In the genomic region with DNA sequence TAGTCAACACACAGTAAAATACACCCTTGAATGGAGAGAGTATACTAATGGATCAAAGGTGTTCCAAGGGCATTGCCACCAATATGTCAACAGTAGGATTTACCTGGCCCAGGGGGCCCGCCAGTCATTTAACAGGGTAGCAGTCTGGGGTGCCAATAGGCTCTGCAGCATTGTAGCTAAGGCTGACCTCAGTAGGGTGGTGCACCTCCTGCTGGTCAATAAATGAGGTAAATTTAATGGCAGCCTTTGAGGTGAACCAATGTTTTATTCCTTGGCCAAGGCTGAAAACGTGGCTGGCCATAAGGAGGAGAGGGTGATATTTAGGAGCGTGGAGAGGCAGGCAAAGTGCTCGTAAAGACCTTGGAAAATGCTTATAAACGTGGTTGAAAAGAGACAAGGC, we compare ENCODE assay signal across 11 cellular contexts.
DNase-seq lines count a peak whose midpoint lies in the region; ATAC-seq and TF ChIP-seq lines count a peak whose summit lies in the region.
"Had no signal": no experiment of that assay in that cellular context is flagged by ENCODE, and none has a peak within 500 bp of the region (broad histone marks: within the 10 kb centered on the region; RNA-seq: fewer than 3 reads in every experiment).

No MANE protein-coding gene starts in this region.

- H3K27ac ChIP-seq in WERI-Rb-1: no peak overlapping the region
- no peak overlapping the region for H3K27ac ChIP-seq in lower lobe of right lung

- H3K27me3 ChIP-seq in GM06990 (replicated peaks; ENCODE audit: control insufficient read depth, insufficient read depth, low read length): no peaks in the 10 kb centered on the region
- H3K27me3 ChIP-seq in WERI-Rb-1 (ENCODE audit: insufficient read depth, low read depth, severe bottlenecking): peaks cover 2% of the 10 kb centered on the region
- no peaks in the 10 kb centered on the region for H3K27me3 ChIP-seq in lower lobe of right lung (ENCODE audit: low read depth)

- H3K4me3 ChIP-seq in GM06990 (replicated peaks; ENCODE audit: low read depth, low read length) (no peak overlapping the region), WERI-Rb-1 (ENCODE audit: low read depth, low read length) (no peak overlapping the region), lower lobe of right lung (no peak overlapping the region), mucosa of descending colon (no peak overlapping the region)
- H3K4me3 ChIP-seq: lung had no signal

- intact Hi-C loops in lower lobe of right lung (cut with DNase I): no loop called here
- intact Hi-C loops in mucosa of descending colon (cut with DNase I, micrococcal nuclease): no loop called here

- no peaks in the 10 kb centered on the region for H3K36me3 ChIP-seq in GM06990 (ENCODE audit: control insufficient read depth, insufficient read depth, low read length)
- no peaks in the 10 kb centered on the region for H3K36me3 ChIP-seq in WERI-Rb-1
- H3K36me3 ChIP-seq in lower lobe of right lung: no peaks in the 10 kb centered on the region
- H3K36me3 ChIP-seq in mucosa of descending colon (ENCODE audit: low read depth): no peaks in the 10 kb centered on the region

- no peaks in the 10 kb centered on the region for H3K4me1 ChIP-seq in lower lobe of right lung
- H3K4me1 ChIP-seq in mucosa of descending colon (ENCODE audit: low read depth): no peaks in the 10 kb centered on the region

- DNase-seq in GM06990 (ENCODE audit: extremely low read depth, insufficient read length) (no peak), GM20000 (ENCODE audit: low spot score) (peak; percentile 8), WERI-Rb-1 (no peak), lower lobe of right lung (no peak), mucosa of descending colon (no peak), COLO829 (ENCODE audit: low spot score) (no peak), HPDE6-E6E7 (ENCODE audit: extremely low spot score) (no peak)
- DNase-seq: central memory CD4-positive, alpha-beta T cell; NCI-H510A; T-helper 17 cell had no signal

- ATAC-seq in lower lobe of right lung: peak; percentile 13 to 32
- ATAC-seq in mucosa of descending colon: no peak
- ATAC-seq: T-helper 17 cell had no signal

- H3K9me3 ChIP-seq in WERI-Rb-1 (ENCODE audit: severe bottlenecking) (no peaks in the 10 kb centered on the region), lower lobe of right lung (no peaks in the 10 kb centered on the region), mucosa of descending colon (no peaks in the 10 kb centered on the region)

- TF ChIP-seq CTCF in GM06990 (IDR thresholded peaks at IDR 0.05; ENCODE audit: insufficient read depth, low read length, poor library complexity, severe bottlenecking) (peak; percentile 55), GM20000 (IDR thresholded peaks at IDR 0.05; ENCODE audit: extremely low read depth, missing control alignments) (peak; percentile 6), WERI-Rb-1 (IDR thresholded peaks at IDR 0.05; ENCODE audit: low read depth, low read length) (peak; percentile 20; the same call in 1 of the 2 replicates), lower lobe of right lung (IDR thresholded peaks at IDR 0.05) (no peak), mucosa of descending colon (IDR thresholded peaks at IDR 0.05) (no peak)

Comparison
In these comparisons a context has a peak if more than half of its experiments do, and no peak if none do; other contexts are left out.
1. CTCF ChIP-seq: peak in GM06990 (single experiment), GM20000 (single experiment) and WERI-Rb-1 (single experiment); none in lower lobe of right lung (single experiment) and mucosa of descending colon (single experiment).